8 cellular contexts compared by ENCODE assay signal in the genomic region with DNA sequence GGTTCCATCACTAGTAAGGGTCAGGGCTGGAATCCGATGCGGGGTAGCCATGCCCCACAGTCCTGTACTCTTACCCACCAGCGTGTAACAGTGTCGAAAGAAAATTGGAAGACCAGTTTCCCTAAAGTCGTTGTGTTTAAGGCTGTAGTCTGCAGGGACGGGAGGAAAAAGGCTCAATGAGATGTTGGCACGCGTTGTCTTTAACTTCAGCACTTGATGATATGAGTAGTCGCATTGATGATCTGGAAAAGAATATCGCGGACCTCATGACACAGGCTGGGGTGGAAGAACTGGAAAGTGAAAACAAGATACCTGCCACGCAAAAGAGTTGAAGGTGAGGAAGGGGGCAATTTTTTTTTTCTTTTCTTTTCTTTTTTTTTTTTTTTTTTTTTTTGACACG. TPM values are rescaled to one million over a fixed set of nuclear protein-coding genes. Genes with fewer than 3 reads are reported as not detected.
DNase-seq lines count a peak whose midpoint lies in the region; ATAC-seq and TF ChIP-seq lines count a peak whose summit lies in the region.

No MANE protein-coding gene starts in this region.

- H3K27me3 ChIP-seq in BJ (ENCODE audit: control insufficient read depth, insufficient read depth, low read length) (no peaks in the 10 kb centered on the region), Loucy (ENCODE audit: insufficient read depth, low read length, poor library complexity, severe bottlenecking) (no peaks in the 10 kb centered on the region), neural cell (ENCODE audit: insufficient read depth, low read depth, low read length) (no peaks in the 10 kb centered on the region)
- no peaks in the 10 kb centered on the region for H3K27me3 ChIP-seq in effector memory CD4-positive, alpha-beta T cell (replicated peaks; ENCODE audit: control insufficient read depth, insufficient read depth, low read length, poor library complexity, severe bottlenecking)

- H2AFZ ChIP-seq in Loucy (ENCODE audit: low read length) (no peak overlapping the region), neural cell (ENCODE audit: low read depth, low read length) (no peak overlapping the region)

- H3K4me2 ChIP-seq in Loucy (ENCODE audit: low read depth, low read length, poor library complexity, severe bottlenecking), result peak overlapping the region; percentile 94
- H3K4me2 ChIP-seq in neural cell (ENCODE audit: low read length), result peak overlapping the region; percentile 62

- H3K4me3 ChIP-seq in BJ (ENCODE audit: low read depth, low read length) (peak overlapping the region; percentile 74), Loucy (ENCODE audit: low read length, poor library complexity, severe bottlenecking) (peak overlapping the region; percentile 97), neural cell (ENCODE audit: low read length) (peak overlapping the region; percentile 78)
- H3K4me3 ChIP-seq in effector memory CD4-positive, alpha-beta T cell (ENCODE audit: insufficient read depth, low read depth, low read length, poor library complexity, severe bottlenecking), result peak overlapping the region; percentile 92

- CTCF ChIA-PET in BJ (lab: Yijun Ruan, JAX), result interaction anchor here (1.3 kb wide), 1 partner anchor 17 kb away, joined by 3 read pairs; no protein-coding TSS in a partner anchor

- no peak for TF ChIP-seq CTCF in BJ (IDR thresholded peaks at IDR 0.05; ENCODE audit: insufficient read depth, low read depth, low read length)
- TF ChIP-seq CTCF in Loucy (conservative IDR thresholded peaks at IDR 0.05; ENCODE audit: low read length), result no peak
- no peak for TF ChIP-seq CTCF in neural cell (IDR thresholded peaks at IDR 0.05; ENCODE audit: poor library complexity, severe bottlenecking)

- no peaks in the 10 kb centered on the region for H3K9me3 ChIP-seq in Loucy (ENCODE audit: insufficient read depth, low read depth, low read length)
- no peaks in the 10 kb centered on the region for H3K9me3 ChIP-seq in effector memory CD4-positive, alpha-beta T cell (ENCODE audit: control insufficient read depth, low read length)
- no peaks in the 10 kb centered on the region for H3K9me3 ChIP-seq in neural cell (ENCODE audit: low read length)

- no peak overlapping the region for H3K27ac ChIP-seq in effector memory CD4-positive, alpha-beta T cell (ENCODE audit: insufficient read depth, low read length, poor library complexity, severe bottlenecking)
- H3K27ac ChIP-seq in neural cell (ENCODE audit: low read length), result peak overlapping the region; percentile 54

- POLR2A ChIA-PET in BJ (lab: Charles Lee), result no interaction called here

- H4K20me1 ChIP-seq in Loucy (ENCODE audit: insufficient read depth, low read length, poor library complexity, severe bottlenecking) (peaks cover 31% of the 10 kb centered on the region), neural cell (ENCODE audit: insufficient read depth) (no peaks in the 10 kb centered on the region)

- H3K79me2 ChIP-seq in Loucy (ENCODE audit: insufficient read depth, low read length), result peaks cover 42% of the 10 kb centered on the region
- peaks cover 28% of the 10 kb centered on the region for H3K79me2 ChIP-seq in neural cell (replicated peaks; ENCODE audit: insufficient read depth, low read length)

- no peak for TF ChIP-seq EP300 in neural cell (conservative IDR thresholded peaks at IDR 0.05; ENCODE audit: poor library complexity, severe bottlenecking)

- DNase-seq in BJ (ENCODE audit: low read depth) (no peak), GM03348 (ENCODE audit: low spot score) (no peak), middle frontal gyrus (ENCODE audit: extremely low spot score, low spot score) (no peak)
- DNase-seq in effector memory CD4-positive, alpha-beta T cell, result no peak

- ATAC-seq in GM21619 (IDR thresholded peaks at IDR 0.05; ENCODE audit: unreplicated experiment) (no peak), HG03108 (IDR thresholded peaks at IDR 0.05; ENCODE audit: unreplicated experiment) (no peak)

- H3K36me3 ChIP-seq in BJ (ENCODE audit: control insufficient read depth, insufficient read depth, low read length), result peaks cover 4% of the 10 kb centered on the region
- H3K36me3 ChIP-seq in Loucy (ENCODE audit: insufficient read depth, low read length), result peaks cover 6% of the 10 kb centered on the region; the same call in 1 of the 2 replicates
- peaks cover 13% of the 10 kb centered on the region for H3K36me3 ChIP-seq in effector memory CD4-positive, alpha-beta T cell (ENCODE audit: control insufficient read depth, insufficient read depth, low read length)
- no peaks in the 10 kb centered on the region for H3K36me3 ChIP-seq in neural cell (ENCODE audit: insufficient read depth, low read length)

- no peaks in the 10 kb centered on the region for H3K9me2 ChIP-seq in Loucy (replicated peaks; ENCODE audit: low read depth, low read length)
- H3K9me2 ChIP-seq in neural cell (ENCODE audit: insufficient read depth, low read length), result no peaks in the 10 kb centered on the region

- no peak for TF ChIP-seq RAD21 in neural cell (conservative IDR thresholded peaks at IDR 0.05)

- H3K4me1 ChIP-seq in Loucy (ENCODE audit: insufficient read depth, low read length, poor library complexity, severe bottlenecking), result peaks cover 23% of the 10 kb centered on the region
- peaks cover 7% of the 10 kb centered on the region for H3K4me1 ChIP-seq in effector memory CD4-positive, alpha-beta T cell (ENCODE audit: control insufficient read depth, insufficient read depth, low read length, poor library complexity, severe bottlenecking)

- H3K9ac ChIP-seq in Loucy (ENCODE audit: low read depth, low read length, poor library complexity, severe bottlenecking) (peak overlapping the region; percentile 92), neural cell (ENCODE audit: low read length) (peak overlapping the region; percentile 88)

- H3F3A ChIP-seq in Loucy (ENCODE audit: low read depth) (no peaks in the 10 kb centered on the region), neural cell (ENCODE audit: insufficient read depth, low read length, poor library complexity, severe bottlenecking) (no peaks in the 10 kb centered on the region)

TF ChIP-seq in neural cell, 6 proteins besides CTCF, POLR2A, EP300 and RAD21:
- no peak for TF ChIP-seq EZH2 (IDR thresholded peaks at IDR 0.05; ENCODE audit: borderline replicate concordance, insufficient read depth, low read length, poor library complexity, severe bottlenecking)
- TF ChIP-seq POLR2AphosphoS5 (IDR thresholded peaks at IDR 0.05), result no peak
- TF ChIP-seq TAF1 (IDR thresholded peaks at IDR 0.05; ENCODE audit: low read depth), result no peak
- TF ChIP-seq SMC3 (conservative IDR thresholded peaks at IDR 0.05; ENCODE audit: poor library complexity), result no peak
- TF ChIP-seq, protein P1, sequence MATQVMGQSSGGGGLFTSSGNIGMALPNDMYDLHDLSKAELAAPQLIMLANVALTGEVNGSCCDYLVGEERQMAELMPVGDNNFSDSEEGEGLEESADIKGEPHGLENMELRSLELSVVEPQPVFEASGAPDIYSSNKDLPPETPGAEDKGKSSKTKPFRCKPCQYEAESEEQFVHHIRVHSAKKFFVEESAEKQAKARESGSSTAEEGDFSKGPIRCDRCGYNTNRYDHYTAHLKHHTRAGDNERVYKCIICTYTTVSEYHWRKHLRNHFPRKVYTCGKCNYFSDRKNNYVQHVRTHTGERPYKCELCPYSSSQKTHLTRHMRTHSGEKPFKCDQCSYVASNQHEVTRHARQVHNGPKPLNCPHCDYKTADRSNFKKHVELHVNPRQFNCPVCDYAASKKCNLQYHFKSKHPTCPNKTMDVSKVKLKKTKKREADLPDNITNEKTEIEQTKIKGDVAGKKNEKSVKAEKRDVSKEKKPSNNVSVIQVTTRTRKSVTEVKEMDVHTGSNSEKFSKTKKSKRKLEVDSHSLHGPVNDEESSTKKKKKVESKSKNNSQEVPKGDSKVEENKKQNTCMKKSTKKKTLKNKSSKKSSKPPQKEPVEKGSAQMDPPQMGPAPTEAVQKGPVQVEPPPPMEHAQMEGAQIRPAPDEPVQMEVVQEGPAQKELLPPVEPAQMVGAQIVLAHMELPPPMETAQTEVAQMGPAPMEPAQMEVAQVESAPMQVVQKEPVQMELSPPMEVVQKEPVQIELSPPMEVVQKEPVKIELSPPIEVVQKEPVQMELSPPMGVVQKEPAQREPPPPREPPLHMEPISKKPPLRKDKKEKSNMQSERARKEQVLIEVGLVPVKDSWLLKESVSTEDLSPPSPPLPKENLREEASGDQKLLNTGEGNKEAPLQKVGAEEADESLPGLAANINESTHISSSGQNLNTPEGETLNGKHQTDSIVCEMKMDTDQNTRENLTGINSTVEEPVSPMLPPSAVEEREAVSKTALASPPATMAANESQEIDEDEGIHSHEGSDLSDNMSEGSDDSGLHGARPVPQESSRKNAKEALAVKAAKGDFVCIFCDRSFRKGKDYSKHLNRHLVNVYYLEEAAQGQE (IDR thresholded peaks at IDR 0.05; ENCODE audit: borderline replicate concordance), result no peak
- TF ChIP-seq MXI1 (conservative IDR thresholded peaks at IDR 0.05; ENCODE audit: poor library complexity, severe bottlenecking), result no peak

RNA-seq across cellular contexts. Expression of a gene that starts 1.3 kb away (rescaled TPM):
- polyA plus RNA-seq in BJ (2011; rRNA removed) (165 and 217 TPM in 2 replicates), neural cell (158 and 184 TPM in 2 replicates)
- polyA minus RNA-seq in BJ (2011; rRNA and poly(A)+ RNA removed), result 17.9 and 28.8 TPM in 2 replicates
- 89.8 and 96.3 TPM in 2 replicates for polyA minus RNA-seq in neural cell
